10 cellular contexts compared by ENCODE assay signal in the genomic region with DNA sequence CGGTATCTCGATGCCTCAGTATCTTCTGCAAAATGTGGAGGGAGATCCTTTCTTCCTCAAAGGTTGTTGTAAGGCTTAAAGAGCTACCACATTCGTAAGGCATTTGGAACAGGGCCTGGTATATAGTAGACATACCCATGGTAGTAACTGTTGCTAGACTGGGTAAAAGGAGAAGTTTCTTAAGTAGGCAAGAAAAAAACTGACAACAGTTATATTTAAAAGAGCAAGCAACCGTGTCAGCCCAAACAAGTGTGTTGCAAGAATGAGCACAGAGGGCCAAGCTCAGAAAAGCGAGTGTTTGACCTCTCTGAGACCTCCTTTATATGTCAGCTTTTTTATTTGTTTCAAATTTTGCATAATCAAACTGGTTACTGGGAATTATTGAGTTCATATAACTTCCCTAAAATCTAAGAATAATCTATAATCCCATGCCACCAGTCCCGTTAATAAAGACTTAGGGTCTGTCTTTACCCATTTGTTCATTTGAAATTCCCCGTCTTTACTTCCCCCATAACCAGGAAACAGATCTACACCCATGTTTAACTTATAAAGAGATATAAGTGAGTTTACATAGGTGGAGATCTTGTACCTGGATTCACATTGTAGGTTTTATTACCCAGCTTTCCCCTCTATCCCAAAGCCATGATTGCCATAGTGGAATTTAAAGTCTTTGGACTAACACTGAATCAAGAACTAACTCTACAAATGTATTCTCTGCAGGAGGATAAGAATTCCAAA. TPM values are rescaled to one million over a fixed set of nuclear protein-coding genes. Genes with fewer than 3 reads are reported as not detected.
DNase-seq lines count a peak whose midpoint lies in the region; ATAC-seq and TF ChIP-seq lines count a peak whose summit lies in the region.
"Had no signal": no experiment of that assay in that cellular context is flagged by ENCODE, and none has a peak within 500 bp of the region (broad histone marks: within the 10 kb centered on the region; RNA-seq: fewer than 3 reads in every experiment).

No MANE protein-coding gene starts in this region.

- intact Hi-C loops in Right ventricle myocardium superior (cut with DNase I), result no loop called here
- intact Hi-C loops in posterior vena cava (cut with DNase I), result no loop called here

- DNase-seq in Right ventricle myocardium superior (no peak), right atrium auricular region (ENCODE audit: low spot score) (no peak), putamen (ENCODE audit: low spot score) (no peak), NCI-H187 treated with DMSO at 0.1 percent for 48 hours (lab: John Stamatoyannopoulos, UW) (no peak), posterior vena cava (ENCODE audit: low spot score) (no peak)
- DNase-seq: islet precursor cell, NCI-H1694 treated with DMSO at 0.1 percent for 48 hours had no signal

- H3K9me3 ChIP-seq in right atrium auricular region (no peaks in the 10 kb centered on the region), esophagus (ENCODE audit: control insufficient read depth in 2 of 2, insufficient read depth in 1 of 2, low read depth in 1 of 2, low read length in 1 of 2) (no peaks in the 10 kb centered on the region), muscle layer of duodenum (ENCODE audit: control insufficient read depth in 1 of 2, low read length in 2 of 2) (no peaks in the 10 kb centered on the region)

- no peak overlapping the region for H3K4me3 ChIP-seq in right atrium auricular region
- no peak overlapping the region for H3K4me3 ChIP-seq in esophagus (ENCODE audit: low read depth in 1 of 2, low read length in 2 of 2)
- H3K4me3 ChIP-seq in muscle layer of duodenum (ENCODE audit: low read depth in 1 of 2, low read length in 2 of 2), result peak overlapping the region in 1 of 2 donors; percentile 12

- WGBS in esophagus, 2 donors, result 53 to 56% methylated on average over 7 of the region's 7 CpGs

- H3K36me3 ChIP-seq in right atrium auricular region (no peaks in the 10 kb centered on the region), esophagus (ENCODE audit: control insufficient read depth in 2 of 2, insufficient read depth in 2 of 2, low read length in 1 of 2) (no peaks in the 10 kb centered on the region), muscle layer of duodenum (ENCODE audit: control insufficient read depth in 1 of 2, insufficient read depth in 2 of 2, low read length in 2 of 2) (no peaks in the 10 kb centered on the region)

- H3K4me1 ChIP-seq in right atrium auricular region (peaks cover 0 to 13% of the 10 kb centered on the region in 2 donors), esophagus (ENCODE audit: control insufficient read depth in 2 of 2, insufficient read depth in 2 of 2, low read length in 1 of 2) (peaks cover 0 to 14% of the 10 kb centered on the region in 2 donors), muscle layer of duodenum (ENCODE audit: control insufficient read depth in 1 of 2, insufficient read depth in 2 of 2, low read length in 2 of 2) (peaks cover 15 to 30% of the 10 kb centered on the region in 2 donors)

- no peak for TF ChIP-seq CTCF in right atrium auricular region (IDR thresholded peaks at IDR 0.05)

- H3K27me3 ChIP-seq in right atrium auricular region (no peaks in the 10 kb centered on the region), esophagus (ENCODE audit: control insufficient read depth in 1 of 2, insufficient read depth in 2 of 2, low read length in 2 of 2) (no peaks in the 10 kb centered on the region), muscle layer of duodenum (ENCODE audit: low read depth, low read length) (no peaks in the 10 kb centered on the region)

- H3K27ac ChIP-seq in right atrium auricular region (no peak overlapping the region), esophagus (ENCODE audit: low read depth in 2 of 2, low read length in 1 of 2) (peak overlapping the region; percentile 11 to 63), muscle layer of duodenum (ENCODE audit: low read length) (peak overlapping the region; percentile 62)

- ATAC-seq in Right ventricle myocardium superior (ENCODE audit: poor library complexity) (peak; percentile 80), HG02981 (IDR thresholded peaks at IDR 0.05; ENCODE audit: unreplicated experiment) (no peak)

RNA-seq across cellular contexts. Expression of gene B3GNT5, which starts 7.3 kb away (rescaled TPM):
- total RNA-seq in Right ventricle myocardium superior (1.3 TPM), right atrium auricular region (1 to 10 TPM; 1.7 to 2.0 TPM), posterior vena cava (10 to 100 TPM in 1 of 2 donors, 1 to 10 TPM in 1; 5.5 to 11.2 TPM)
- polyA plus RNA-seq in esophagus, result 10 to 100 TPM; 19.8 to 21.6 TPM

Comparison
In these comparisons a context has a peak if more than half of its experiments do, and no peak if none do; other contexts are left out.
1. H3K27ac ChIP-seq: peak in esophagus (2 of 2) and muscle layer of duodenum (single experiment); none in right atrium auricular region (0 of 2).